ENCODE assay signal across 9 cellular contexts in the genomic region with DNA sequence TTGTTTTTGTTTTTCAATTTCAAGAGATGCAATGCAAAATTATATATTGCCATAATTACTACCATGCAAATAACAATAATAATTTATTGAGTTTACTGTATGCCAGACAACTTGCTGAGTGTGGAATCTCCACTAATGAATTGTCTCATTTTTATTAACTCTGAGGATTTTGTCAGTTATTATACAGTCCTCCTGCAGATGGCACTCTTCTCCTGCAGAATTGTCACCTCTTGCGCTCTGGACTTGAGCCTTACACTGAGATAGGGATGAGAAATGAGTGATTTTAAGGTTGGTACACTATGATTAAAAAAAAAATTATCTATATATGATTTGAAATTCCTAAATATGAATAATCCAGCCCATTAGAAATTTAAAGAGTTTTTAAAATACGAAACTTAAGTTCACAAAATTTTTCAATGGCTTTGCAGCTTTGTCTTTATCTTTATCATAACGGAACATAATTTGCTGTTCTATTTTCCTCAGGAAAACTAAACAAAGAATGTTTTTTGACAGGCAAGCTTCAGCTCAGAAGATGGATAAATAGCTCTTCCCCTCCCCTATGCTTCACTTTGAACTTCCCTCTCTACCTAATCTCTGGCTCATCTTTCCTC. TPM values are rescaled to one million over a fixed set of nuclear protein-coding genes. Genes with fewer than 3 reads are reported as not detected.
DNase-seq lines count a peak whose midpoint lies in the region; TF ChIP-seq lines count a peak whose summit lies in the region.
"Had no signal": no experiment of that assay in that cellular context is flagged by ENCODE, and none has a peak within 500 bp of the region (broad histone marks: within the 10 kb centered on the region; RNA-seq: fewer than 3 reads in every experiment).

No MANE protein-coding gene starts in this region.

- no peak overlapping the region for H3K4me3 ChIP-seq in GM23248
- H3K4me3 ChIP-seq in LNCaP clone FGC (ENCODE audit: low read depth, low read length) = no peak overlapping the region
- H3K4me3 ChIP-seq in SU-DHL-6 (ENCODE audit: insufficient read depth, low read length, poor library complexity, severe bottlenecking) = no peak overlapping the region
- no peak overlapping the region for H3K4me3 ChIP-seq in effector memory CD4-positive, alpha-beta T cell (ENCODE audit: insufficient read depth, low read depth, low read length, poor library complexity, severe bottlenecking)
- no peak overlapping the region for H3K4me3 ChIP-seq in mesendoderm (ENCODE audit: low read length)

- WGBS in GM23248 (ENCODE audit: low coverage in 1 of 2, low lambda C conversion rate in 2 of 2, missing lambda C conversion rate in 2 of 2), 2 experiments = 64 to 67% methylated on average over 3 of the region's 3 CpGs
- no CpG with 5 or more reads among the region's 3 CpGs for WGBS in mesendoderm (ENCODE audit: extremely low coverage, insufficient coverage, low lambda C conversion rate)

- no peak overlapping the region for H2AFZ ChIP-seq in GM23248
- no peak overlapping the region for H2AFZ ChIP-seq in SU-DHL-6 (ENCODE audit: low read depth, low read length, severe bottlenecking)

- H3K4me1 ChIP-seq in GM23248 (ENCODE audit: insufficient read depth) (no peaks in the 10 kb centered on the region), mesendoderm (ENCODE audit: control insufficient read depth, low read depth, low read length) (no peaks in the 10 kb centered on the region)
- no peaks in the 10 kb centered on the region for H3K4me1 ChIP-seq in effector memory CD4-positive, alpha-beta T cell (ENCODE audit: control insufficient read depth, insufficient read depth, low read length, poor library complexity, severe bottlenecking)

- H3K36me3 ChIP-seq in GM23248 (ENCODE audit: low read depth) (no peaks in the 10 kb centered on the region), SU-DHL-6 (ENCODE audit: low read length) (no peaks in the 10 kb centered on the region), mesendoderm (ENCODE audit: control insufficient read depth, insufficient read depth, low read length) (no peaks in the 10 kb centered on the region)
- no peaks in the 10 kb centered on the region for H3K36me3 ChIP-seq in effector memory CD4-positive, alpha-beta T cell (ENCODE audit: control insufficient read depth, insufficient read depth, low read length)

- TF ChIP-seq CTCF in LNCaP clone FGC (IDR thresholded peaks at IDR 0.05; ENCODE audit: control insufficient read depth, extremely low read depth, insufficient read depth) = peak; percentile 76
- peak; percentile 30 for TF ChIP-seq CTCF in SU-DHL-6 (IDR thresholded peaks at IDR 0.05; ENCODE audit: insufficient read depth, low read length, poor library complexity, severe bottlenecking)

- H3K9ac ChIP-seq in GM23248 = no peak overlapping the region
- H3K9ac ChIP-seq in SU-DHL-6 (ENCODE audit: low read length) = no peak overlapping the region
- no peak overlapping the region for H3K9ac ChIP-seq in mesendoderm (ENCODE audit: low read length)

- in situ Hi-C loops in GM23248 (cut with MboI) = no loop called here

- H4K20me1 ChIP-seq in GM23248 (ENCODE audit: insufficient read depth) (no peaks in the 10 kb centered on the region), SU-DHL-6 (ENCODE audit: low read depth, low read length) (no peaks in the 10 kb centered on the region)

- H4K8ac ChIP-seq in mesendoderm (ENCODE audit: low read depth, low read length) = no peak overlapping the region

- no peaks in the 10 kb centered on the region for H3F3A ChIP-seq in GM23248 (ENCODE audit: insufficient read depth)
- H3F3A ChIP-seq in SU-DHL-6 (ENCODE audit: insufficient read depth) = no peaks in the 10 kb centered on the region

- H3K79me1 ChIP-seq in mesendoderm (ENCODE audit: low read length) = no peaks in the 10 kb centered on the region

- H4K5ac ChIP-seq in mesendoderm (ENCODE audit: low read length) = no peak overlapping the region

- H3K9me3 ChIP-seq in GM23248 (ENCODE audit: low read depth) (no peaks in the 10 kb centered on the region), SU-DHL-6 (ENCODE audit: insufficient read depth, low read length) (no peaks in the 10 kb centered on the region)
- no peaks in the 10 kb centered on the region for H3K9me3 ChIP-seq in effector memory CD4-positive, alpha-beta T cell (ENCODE audit: control insufficient read depth, low read length)

- no peaks in the 10 kb centered on the region for H3K79me2 ChIP-seq in GM23248 (ENCODE audit: insufficient read depth)
- no peaks in the 10 kb centered on the region for H3K79me2 ChIP-seq in SU-DHL-6 (ENCODE audit: insufficient read depth, low read length)
- no peaks in the 10 kb centered on the region for H3K79me2 ChIP-seq in mesendoderm (ENCODE audit: control insufficient read depth, insufficient read depth, low read length)

- H3K27ac ChIP-seq in GM23248 = no peak overlapping the region
- no peak overlapping the region for H3K27ac ChIP-seq in SU-DHL-6 (ENCODE audit: low read depth, low read length)
- H3K27ac ChIP-seq in effector memory CD4-positive, alpha-beta T cell (ENCODE audit: insufficient read depth, low read length, poor library complexity, severe bottlenecking) = no peak overlapping the region
- H3K27ac ChIP-seq in mesendoderm (ENCODE audit: low read depth, low read length) = no peak overlapping the region
- H3K27ac ChIP-seq: epithelial cell of prostate had no signal

- no peak overlapping the region for H2BK5ac ChIP-seq in mesendoderm (ENCODE audit: low read length)

- no peak overlapping the region for H3K4ac ChIP-seq in mesendoderm (ENCODE audit: low read depth, low read length)

- H3K23ac ChIP-seq in mesendoderm (ENCODE audit: low read length) = no peak overlapping the region

- H3K18ac ChIP-seq in mesendoderm (ENCODE audit: low read length) = no peak overlapping the region

- H3K9me2 ChIP-seq in GM23248 (ENCODE audit: insufficient read depth) = no peaks in the 10 kb centered on the region
- H3K9me2 ChIP-seq in SU-DHL-6 (replicated peaks; ENCODE audit: insufficient read depth, low read length) = no peaks in the 10 kb centered on the region

- H2BK15ac ChIP-seq in mesendoderm (replicated peaks; ENCODE audit: low read depth) = no peak overlapping the region

- H3K27me3 ChIP-seq in GM23248 (replicated peaks; ENCODE audit: insufficient read depth) (no peaks in the 10 kb centered on the region), SU-DHL-6 (ENCODE audit: low read length) (no peaks in the 10 kb centered on the region), mesendoderm (ENCODE audit: insufficient read depth, low read length, poor library complexity) (no peaks in the 10 kb centered on the region)
- no peaks in the 10 kb centered on the region for H3K27me3 ChIP-seq in effector memory CD4-positive, alpha-beta T cell (replicated peaks; ENCODE audit: control insufficient read depth, insufficient read depth, low read length, poor library complexity, severe bottlenecking)

- H3K4me2 ChIP-seq in GM23248 (ENCODE audit: unreplicated experiment) (no peak overlapping the region), SU-DHL-6 (ENCODE audit: low read depth, low read length, poor library complexity, severe bottlenecking) (no peak overlapping the region), mesendoderm (ENCODE audit: low read length) (no peak overlapping the region)

- H2BK120ac ChIP-seq in mesendoderm (ENCODE audit: low read depth, low read length) = no peak overlapping the region

- H2AK5ac ChIP-seq in mesendoderm (ENCODE audit: low read length) = no peak overlapping the region

- DNase-seq in activated gamma-delta T cell treated with Interleukin-2 at 50 U/mL for 16 hours = peak; percentile 7
- DNase-seq in activated gamma-delta T cell (lab: John Stamatoyannopoulos, UW) = no peak
- peak; percentile 67 for DNase-seq in GM23248
- DNase-seq in LNCaP clone FGC (ENCODE audit: low read depth) = no peak
- peak in 2 of 3 donors; percentile 5 for DNase-seq in effector memory CD4-positive, alpha-beta T cell
- DNase-seq in mesendoderm = peak; percentile 38
- no peak for DNase-seq in occipital lobe (lab: John Stamatoyannopoulos, UW)

- H3K56ac ChIP-seq in mesendoderm (ENCODE audit: low read length) = no peak overlapping the region

RNA-seq across cellular contexts. Expression of a gene that starts 12.7 kb away (rescaled TPM):
- 19.2 and 20.7 TPM in 2 replicates for total RNA-seq in GM23248 (2014; rRNA removed; shearing (Covaris generic))
- 10.4 and 13.1 TPM in 2 replicates for polyA plus RNA-seq in GM23248 (2016; fragmentation: Nextera tagmentation; extraction: Ambion mirVana)
- polyA plus RNA-seq in mesendoderm (2013, experiment 1 of 2) = 17.8 TPM
- 18.5 TPM for polyA plus RNA-seq in mesendoderm (2013, experiment 2 of 2)
- 51.8 TPM for total RNA-seq in occipital lobe

Comparison
In these comparisons a context has a peak if more than half of its experiments do, and no peak if none do; other contexts are left out.
1. DNase-seq: peak in activated gamma-delta T cell treated with Interleukin-2 at 50 U/mL for 16 hours (single experiment), GM23248 (single experiment), effector memory CD4-positive, alpha-beta T cell (2 of 3) and mesendoderm (single experiment); none in activated gamma-delta T cell (single experiment), LNCaP clone FGC (single experiment) and occipital lobe (single experiment).